8 cellular contexts compared by ENCODE assay signal in the genomic region with DNA sequence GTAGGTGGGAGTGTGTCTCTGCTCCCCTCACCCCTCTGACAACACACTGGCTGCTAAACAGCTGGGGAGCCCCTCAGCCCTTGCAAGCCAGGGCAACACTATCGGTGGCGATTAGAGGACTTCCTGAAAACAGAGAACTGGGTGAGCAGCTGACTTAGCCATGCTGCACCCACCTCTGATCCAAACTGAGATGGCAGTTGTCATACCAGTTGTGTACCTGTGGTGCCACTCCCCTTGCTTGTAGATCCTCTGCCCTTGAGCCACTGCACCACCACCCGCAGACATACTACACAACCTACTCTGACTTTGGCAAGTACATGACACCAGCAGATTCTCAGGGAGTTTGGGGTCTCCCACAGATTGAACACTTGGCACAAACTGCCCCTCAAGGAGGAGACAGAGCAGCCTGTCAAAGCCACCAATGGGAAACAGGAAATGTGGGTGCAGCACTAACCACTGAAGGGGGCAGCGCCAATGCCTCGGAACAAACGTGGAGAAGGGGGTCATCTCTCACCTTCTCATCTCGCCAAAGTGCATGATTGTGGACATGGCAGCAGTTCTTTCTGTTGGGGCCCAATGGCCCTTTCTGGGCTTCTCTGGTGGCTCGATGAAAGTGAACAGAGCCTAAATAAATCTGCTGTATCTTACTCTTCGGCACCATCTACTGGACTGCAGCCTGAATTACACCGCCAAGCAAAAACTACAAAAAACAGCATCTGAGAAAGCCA.
DNase-seq lines count a peak whose midpoint lies in the region; TF ChIP-seq lines count a peak whose summit lies in the region.

No MANE protein-coding gene starts in this region.

- TF ChIP-seq CTCF in GM13977 (IDR thresholded peaks at IDR 0.05; ENCODE audit: extremely low read depth, insufficient read depth, missing control alignments) = peak; percentile 63

- H3K4me3 Mint-ChIP-seq in activated CD4-positive, alpha-beta memory T cell treated with anti-CD3 and anti-CD28 coated beads for 36 hours = no peak overlapping the region

- H3K27ac Mint-ChIP-seq in activated CD4-positive, alpha-beta memory T cell treated with anti-CD3 and anti-CD28 coated beads for 36 hours = no peak overlapping the region

- POLR2A ChIA-PET in activated CD4-positive, alpha-beta memory T cell treated with anti-CD3 and anti-CD28 coated beads for 36 hours (lab: Charles Lee) = no interaction called here

- in situ Hi-C loops in GM13977 (cut with MboI; ENCODE audit: low pct_unique_long_range_greater_than_20kb, low sequenced_read_pairs, unreplicated experiment) = loop anchor here (25.0 kb wide), 2 partner anchors 205 to 1305 kb away; no protein-coding TSS in a partner anchor

- no peaks in the 10 kb centered on the region for H3K27me3 Mint-ChIP-seq in activated CD4-positive, alpha-beta memory T cell treated with anti-CD3 and anti-CD28 coated beads for 36 hours

- intact Hi-C loops in activated CD4-positive, alpha-beta memory T cell treated with anti-CD3 and anti-CD28 coated beads for 36 hours (cut with micrococcal nuclease) = no loop called here

- H3K9me3 Mint-ChIP-seq in activated CD4-positive, alpha-beta memory T cell treated with anti-CD3 and anti-CD28 coated beads for 36 hours = peaks cover 7% of the 10 kb centered on the region

- H3K4me1 Mint-ChIP-seq in activated CD4-positive, alpha-beta memory T cell treated with anti-CD3 and anti-CD28 coated beads for 36 hours (ENCODE audit: low read depth) = peaks cover 2% of the 10 kb centered on the region

- CTCF ChIA-PET in activated CD4-positive, alpha-beta memory T cell treated with anti-CD3 and anti-CD28 coated beads for 36 hours (lab: Charles Lee) = interaction anchor here (0.7 to 2.7 kb wide), 6 partner anchors 11 to 573 kb away, joined by 3 to 21 read pairs (median 4); no protein-coding TSS in a partner anchor

- peaks cover 5% of the 10 kb centered on the region for H3K36me3 Mint-ChIP-seq in activated CD4-positive, alpha-beta memory T cell treated with anti-CD3 and anti-CD28 coated beads for 36 hours

- peak; percentile 46 for DNase-seq in CD1c-positive myeloid dendritic cell (ENCODE audit: extremely low spot score)
- DNase-seq in GM13977 (ENCODE audit: low spot score) = peak; percentile 35
- peak; percentile 68 for DNase-seq in NAMALWA (ENCODE audit: low spot score)
- peak; percentile 41 for DNase-seq in activated CD4-positive, alpha-beta memory T cell treated with anti-CD3 and anti-CD28 coated beads for 36 hours
- DNase-seq in glomerular visceral epithelial cell (ENCODE audit: extremely low spot score) = peak; percentile 50
- peak; percentile 7 for DNase-seq in stimulated activated CD4-positive, alpha-beta T cell treated with anti-CD3 and anti-CD28 coated beads, Interleukin-4, amount 100 ng/mL, for 1 hour
- DNase-seq in T-helper 9 cell = no peak
- no peak for DNase-seq in NCI-H1930 (lab: John Stamatoyannopoulos, UW)

Comparison
In these comparisons a context has a peak if more than half of its experiments do, and no peak if none do; other contexts are left out.
1. DNase-seq: peak in CD1c-positive myeloid dendritic cell (single experiment), GM13977 (single experiment), NAMALWA (single experiment), activated CD4-positive, alpha-beta memory T cell treated with anti-CD3 and anti-CD28 coated beads for 36 hours (single experiment), glomerular visceral epithelial cell (single experiment) and stimulated activated CD4-positive, alpha-beta T cell treated with anti-CD3 and anti-CD28 coated beads, Interleukin-4, amount 100 ng/mL, for 1 hour (single experiment); none in T-helper 9 cell (single experiment) and NCI-H1930 (0 of 2).